14 cellular contexts compared by ENCODE assay signal in genomic region chr17:21681576-21681975, GRCh38. TPM values are rescaled to one million over a fixed set of nuclear protein-coding genes. Genes with fewer than 3 reads are reported as not detected.
"Had no signal": no experiment of that assay in that cellular context is flagged by ENCODE, and none has a peak within 500 bp of the region (broad histone marks: within the 10 kb centered on the region; RNA-seq: fewer than 3 reads in every experiment).

No MANE protein-coding gene starts in this region.

RNA-seq across cellular contexts. Expression of gene KCNJ18, which starts 10.7 kb away (rescaled TPM):
- total RNA-seq: cerebellum, dermis blood vessel endothelial cell, esophagus mucosa, gastrocnemius medialis, glomerular endothelial cell, heart right ventricle, kidney, left colon, left lung, left ventricle myocardium superior, lower lobe of right lung, lung microvascular endothelial cell, mononuclear cell, mucosa of gallbladder had no signal
- polyA plus RNA-seq: heart right ventricle had no signal
